1 cellular context compared by ENCODE assay signal in the genomic region with DNA sequence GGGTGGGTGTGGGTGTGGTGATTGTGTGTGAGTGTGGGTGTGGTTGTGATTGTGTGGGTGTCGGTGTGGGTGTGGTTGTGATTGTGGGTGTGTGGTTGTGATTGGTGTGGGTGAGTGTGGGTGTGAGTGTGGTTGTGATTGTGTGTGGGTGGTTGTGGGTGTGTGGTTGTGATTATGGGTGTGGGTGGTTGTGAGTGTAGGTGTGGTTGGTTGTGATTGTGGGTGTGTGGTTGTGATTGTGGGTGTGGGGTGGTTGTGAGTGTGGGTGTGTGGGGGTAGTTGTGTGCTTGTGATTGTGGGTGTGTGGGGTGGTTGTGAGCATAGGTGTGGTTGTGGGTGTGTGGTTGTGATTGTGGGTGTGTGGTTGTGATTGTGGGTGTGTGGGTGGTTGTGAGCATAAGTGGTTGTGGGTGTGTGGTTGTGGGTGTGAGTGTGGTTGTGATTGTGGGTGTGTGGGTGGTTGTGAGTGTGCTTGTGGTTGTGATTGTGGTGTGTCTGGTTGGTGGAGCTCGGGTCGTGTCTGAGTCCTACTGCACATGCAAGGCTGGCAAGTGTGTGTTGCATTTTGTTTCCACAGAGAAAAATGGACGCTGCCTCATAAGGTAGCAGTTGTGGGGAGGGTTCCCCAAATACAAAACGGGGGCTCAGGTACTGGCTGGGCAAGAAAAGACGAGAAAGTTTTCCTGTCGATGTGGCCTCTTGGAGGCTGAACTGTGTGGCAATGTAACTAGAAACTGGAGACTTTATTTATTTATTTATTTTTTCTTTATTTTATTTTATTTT.
TF ChIP-seq lines count a peak whose summit lies in the region.

No MANE protein-coding gene starts in this region.

TF ChIP-seq in HepG2, 621 proteins besides CTCF, POLR2A, EP300 and RAD21 (continued from another document):
- TF ChIP-seq, protein P1, sequence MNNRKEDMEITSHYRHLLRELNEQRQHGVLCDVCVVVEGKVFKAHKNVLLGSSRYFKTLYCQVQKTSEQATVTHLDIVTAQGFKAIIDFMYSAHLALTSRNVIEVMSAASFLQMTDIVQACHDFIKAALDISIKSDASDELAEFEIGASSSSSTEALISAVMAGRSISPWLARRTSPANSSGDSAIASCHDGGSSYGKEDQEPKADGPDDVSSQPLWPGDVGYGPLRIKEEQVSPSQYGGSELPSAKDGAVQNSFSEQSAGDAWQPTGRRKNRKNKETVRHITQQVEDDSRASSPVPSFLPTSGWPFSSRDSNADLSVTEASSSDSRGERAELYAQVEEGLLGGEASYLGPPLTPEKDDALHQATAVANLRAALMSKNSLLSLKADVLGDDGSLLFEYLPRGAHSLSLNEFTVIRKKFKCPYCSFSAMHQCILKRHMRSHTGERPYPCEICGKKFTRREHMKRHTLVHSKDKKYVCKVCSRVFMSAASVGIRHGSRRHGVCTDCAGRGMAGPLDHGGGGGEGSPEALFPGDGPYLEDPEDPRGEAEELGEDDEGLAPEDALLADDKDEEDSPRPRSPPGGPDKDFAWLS (CRISPR knock-in tag; IDR thresholded peaks at IDR 0.05; ENCODE audit: borderline replicate concordance) = no peak
- TF ChIP-seq, protein P2, sequence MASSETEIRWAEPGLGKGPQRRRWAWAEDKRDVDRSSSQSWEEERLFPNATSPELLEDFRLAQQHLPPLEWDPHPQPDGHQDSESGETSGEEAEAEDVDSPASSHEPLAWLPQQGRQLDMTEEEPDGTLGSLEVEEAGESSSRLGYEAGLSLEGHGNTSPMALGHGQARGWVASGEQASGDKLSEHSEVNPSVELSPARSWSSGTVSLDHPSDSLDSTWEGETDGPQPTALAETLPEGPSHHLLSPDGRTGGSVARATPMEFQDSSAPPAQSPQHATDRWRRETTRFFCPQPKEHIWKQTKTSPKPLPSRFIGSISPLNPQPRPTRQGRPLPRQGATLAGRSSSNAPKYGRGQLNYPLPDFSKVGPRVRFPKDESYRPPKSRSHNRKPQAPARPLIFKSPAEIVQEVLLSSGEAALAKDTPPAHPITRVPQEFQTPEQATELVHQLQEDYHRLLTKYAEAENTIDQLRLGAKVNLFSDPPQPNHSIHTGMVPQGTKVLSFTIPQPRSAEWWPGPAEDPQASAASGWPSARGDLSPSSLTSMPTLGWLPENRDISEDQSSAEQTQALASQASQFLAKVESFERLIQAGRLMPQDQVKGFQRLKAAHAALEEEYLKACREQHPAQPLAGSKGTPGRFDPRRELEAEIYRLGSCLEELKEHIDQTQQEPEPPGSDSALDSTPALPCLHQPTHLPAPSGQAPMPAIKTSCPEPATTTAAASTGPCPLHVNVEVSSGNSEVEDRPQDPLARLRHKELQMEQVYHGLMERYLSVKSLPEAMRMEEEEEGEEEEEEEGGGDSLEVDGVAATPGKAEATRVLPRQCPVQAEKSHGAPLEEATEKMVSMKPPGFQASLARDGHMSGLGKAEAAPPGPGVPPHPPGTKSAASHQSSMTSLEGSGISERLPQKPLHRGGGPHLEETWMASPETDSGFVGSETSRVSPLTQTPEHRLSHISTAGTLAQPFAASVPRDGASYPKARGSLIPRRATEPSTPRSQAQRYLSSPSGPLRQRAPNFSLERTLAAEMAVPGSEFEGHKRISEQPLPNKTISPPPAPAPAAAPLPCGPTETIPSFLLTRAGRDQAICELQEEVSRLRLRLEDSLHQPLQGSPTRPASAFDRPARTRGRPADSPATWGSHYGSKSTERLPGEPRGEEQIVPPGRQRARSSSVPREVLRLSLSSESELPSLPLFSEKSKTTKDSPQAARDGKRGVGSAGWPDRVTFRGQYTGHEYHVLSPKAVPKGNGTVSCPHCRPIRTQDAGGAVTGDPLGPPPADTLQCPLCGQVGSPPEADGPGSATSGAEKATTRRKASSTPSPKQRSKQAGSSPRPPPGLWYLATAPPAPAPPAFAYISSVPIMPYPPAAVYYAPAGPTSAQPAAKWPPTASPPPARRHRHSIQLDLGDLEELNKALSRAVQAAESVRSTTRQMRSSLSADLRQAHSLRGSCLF (CRISPR knock-in tag; IDR thresholded peaks at IDR 0.05; ENCODE audit: borderline replicate concordance) = no peak
- TF ChIP-seq ZSCAN29 (CRISPR knock-in tag; conservative IDR thresholded peaks at IDR 0.05) = no peak
- no peak for TF ChIP-seq ATF4 (CRISPR knock-in tag; IDR thresholded peaks at IDR 0.05)
- TF ChIP-seq KLF11 (CRISPR knock-in tag; IDR thresholded peaks at IDR 0.05) = no peak
- no peak for TF ChIP-seq RFX1 (IDR thresholded peaks at IDR 0.05)
- no peak for TF ChIP-seq PRDM4 (CRISPR knock-in tag; IDR thresholded peaks at IDR 0.05; ENCODE audit: borderline replicate concordance)
- TF ChIP-seq SIN3A (IDR thresholded peaks at IDR 0.05; ENCODE audit: borderline replicate concordance, low read depth, low read length) = no peak
- TF ChIP-seq HHEX (CRISPR knock-in tag; IDR thresholded peaks at IDR 0.05) = no peak
- TF ChIP-seq ZNF670 (CRISPR knock-in tag; IDR thresholded peaks at IDR 0.05; ENCODE audit: borderline replicate concordance) = no peak
- TF ChIP-seq PATZ1 (CRISPR knock-in tag; IDR thresholded peaks at IDR 0.05) = peak; percentile 30; the same call in 1 of the 2 replicates
- TF ChIP-seq ZNF773 (CRISPR knock-in tag; IDR thresholded peaks at IDR 0.05; ENCODE audit: borderline replicate concordance) = no peak
- no peak for TF ChIP-seq ZNF234 (CRISPR knock-in tag; conservative IDR thresholded peaks at IDR 0.05)
- TF ChIP-seq ZNF589 (CRISPR knock-in tag; conservative IDR thresholded peaks at IDR 0.05) = no peak
- no peak for TF ChIP-seq MAFG (CRISPR knock-in tag; IDR thresholded peaks at IDR 0.05)
